ENCODE assay signal across 13 cellular contexts in the genomic region with DNA sequence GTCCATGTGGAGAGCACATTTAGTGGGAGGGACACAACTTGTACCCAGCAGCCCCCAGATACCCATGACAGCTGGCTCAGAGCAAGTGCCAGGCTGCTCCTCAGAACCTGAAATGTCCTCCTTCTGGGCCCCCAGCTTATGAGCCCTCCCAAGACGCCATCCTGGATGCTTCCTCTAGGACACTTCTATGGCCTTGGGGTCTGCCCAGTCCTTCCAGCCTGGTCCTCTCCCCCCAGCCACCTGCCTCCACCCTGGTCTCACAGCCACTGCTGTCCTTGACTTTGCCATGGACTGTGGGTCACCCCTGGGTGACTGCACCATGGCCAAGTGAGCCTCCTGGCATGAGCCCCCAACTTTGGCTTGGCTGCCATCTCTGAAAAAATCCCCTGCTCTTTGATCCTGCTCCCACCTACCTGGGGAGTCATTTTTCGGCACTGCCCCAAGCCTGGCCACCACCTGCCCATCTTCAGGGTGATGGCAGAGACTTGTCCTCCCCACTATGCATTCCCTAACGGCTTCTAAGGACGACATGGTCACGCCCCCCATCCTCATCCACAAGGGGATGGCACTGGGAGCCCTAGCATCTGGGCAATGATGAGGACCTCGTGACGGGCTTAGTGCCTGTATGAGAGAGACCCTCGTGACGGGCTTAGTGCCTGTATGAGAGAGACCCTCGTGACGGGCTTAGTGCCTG.
"Had no signal": no experiment of that assay in that cellular context is flagged by ENCODE, and none has a peak within 500 bp of the region (broad histone marks: within the 10 kb centered on the region; RNA-seq: fewer than 3 reads in every experiment).

No MANE protein-coding gene starts in this region.

- H3K79me2 ChIP-seq: hepatocyte had no signal

- H3K27me3 Mint-ChIP-seq: dendritic cell treated with granulocyte-macrophage colony-stimulating factor and Interleukin-4, amounts not matched to agents 40 ng/mL and 50 ng/mL, for 4 days; stimulated activated naive CD8-positive, alpha-beta T cell treated with anti-CD3 and anti-CD28 coated beads, Interleukin-15, Interleukin-2, amounts not matched to agents 100 ng/mL and 50 ng/mL, for 24 hours had no signal

- H3K9me3 ChIP-seq: right lobe of liver, upper lobe of right lung had no signal

- H3K4me3 ChIP-seq: hepatocyte, right lobe of liver, upper lobe of right lung had no signal

- DNase-seq: activated CD4-positive, CD25-positive, alpha-beta regulatory T cell; activated CD8-positive, alpha-beta memory T cell treated with anti-CD3 and anti-CD28 coated beads, Interleukin-2, amount 50 U/mL, for 4 hours; activated naive CD4-positive, alpha-beta T cell treated with anti-CD3 and anti-CD28 coated beads for 36 hours; caudate nucleus; erythroblast; right lobe of liver; upper lobe of right lung had no signal

- H3K27ac Mint-ChIP-seq: activated naive CD4-positive, alpha-beta T cell treated with anti-CD3 and anti-CD28 coated beads for 36 hours; activated T-helper 1 cell treated with anti-CD3 and anti-CD28 coated beads, Interleukin-12 subunit alpha, Interleukin-12 subunit beta, Interleukin-2, Interleukin-4 antibody, amounts not matched to agents 30 ng/mL and 10 ng/mL and 1 ng/mL, durations not matched to agents 14 hours and 24 hours and 36 hours; dendritic cell treated with granulocyte-macrophage colony-stimulating factor and Interleukin-4, amounts not matched to agents 40 ng/mL and 50 ng/mL, for 4 days; naive thymus-derived CD4-positive, alpha-beta T cell; stimulated activated naive CD8-positive, alpha-beta T cell treated with anti-CD3 and anti-CD28 coated beads, Interleukin-15, Interleukin-2, amounts not matched to agents 100 ng/mL and 50 ng/mL, for 24 hours; T-helper 17 cell had no signal

- H3K4me1 Mint-ChIP-seq: naive thymus-derived CD4-positive, alpha-beta T cell; T-helper 17 cell had no signal

- H3K9me3 Mint-ChIP-seq: activated naive CD4-positive, alpha-beta T cell treated with anti-CD3 and anti-CD28 coated beads for 36 hours; activated T-helper 1 cell treated with anti-CD3 and anti-CD28 coated beads, Interleukin-12 subunit alpha, Interleukin-12 subunit beta, Interleukin-2, Interleukin-4 antibody, amounts not matched to agents 30 ng/mL and 10 ng/mL and 1 ng/mL, durations not matched to agents 14 hours and 24 hours and 36 hours; dendritic cell treated with granulocyte-macrophage colony-stimulating factor and Interleukin-4, amounts not matched to agents 40 ng/mL and 50 ng/mL, for 4 days; stimulated activated naive CD8-positive, alpha-beta T cell treated with anti-CD3 and anti-CD28 coated beads, Interleukin-15, Interleukin-2, amounts not matched to agents 100 ng/mL and 50 ng/mL, for 24 hours had no signal

- H3K4me1 ChIP-seq: right lobe of liver, upper lobe of right lung had no signal

- H3K4me3 Mint-ChIP-seq: activated naive CD4-positive, alpha-beta T cell treated with anti-CD3 and anti-CD28 coated beads for 36 hours; activated T-helper 1 cell treated with anti-CD3 and anti-CD28 coated beads, Interleukin-12 subunit alpha, Interleukin-12 subunit beta, Interleukin-2, Interleukin-4 antibody, amounts not matched to agents 30 ng/mL and 10 ng/mL and 1 ng/mL, durations not matched to agents 14 hours and 24 hours and 36 hours; dendritic cell treated with granulocyte-macrophage colony-stimulating factor and Interleukin-4, amounts not matched to agents 40 ng/mL and 50 ng/mL, for 4 days; naive thymus-derived CD4-positive, alpha-beta T cell; stimulated activated naive CD8-positive, alpha-beta T cell treated with anti-CD3 and anti-CD28 coated beads, Interleukin-15, Interleukin-2, amounts not matched to agents 100 ng/mL and 50 ng/mL, for 24 hours; T-helper 17 cell had no signal

- H3K27ac ChIP-seq: hepatocyte, right lobe of liver, upper lobe of right lung had no signal

- H2AFZ ChIP-seq: hepatocyte had no signal

- H3K27me3 ChIP-seq: hepatocyte, right lobe of liver, upper lobe of right lung had no signal

- H3K36me3 ChIP-seq: right lobe of liver, upper lobe of right lung had no signal

- ATAC-seq: naive thymus-derived CD4-positive, alpha-beta T cell; right lobe of liver; T-helper 17 cell; upper lobe of right lung had no signal

- H3K4me2 ChIP-seq: hepatocyte had no signal
